ENCODE assay signal across 8 cellular contexts in genomic region chr1:24966724-24967346, GRCh38. TPM values are rescaled to one million over a fixed set of nuclear protein-coding genes. Genes with fewer than 3 reads are reported as not detected.
DNase-seq lines count a peak whose midpoint lies in the region; ATAC-seq and TF ChIP-seq lines count a peak whose summit lies in the region.

No MANE protein-coding gene starts in this region.

- peak overlapping the region in 2 of 4 donors; percentile 83 to 90 for H3K27ac ChIP-seq in Peyer's patch
- no peak overlapping the region for H3K27ac ChIP-seq in esophagus squamous epithelium

- peak overlapping the region; percentile 93 to 95 for H3K27ac Mint-ChIP-seq in activated naive CD4-positive, alpha-beta T cell treated with anti-CD3 and anti-CD28 coated beads, Interleukin-2, amount 50 U/mL, for 72 hours

- H3K27me3 ChIP-seq in Peyer's patch = no peaks in the 10 kb centered on the region
- H3K27me3 ChIP-seq in esophagus squamous epithelium = peaks cover 0 to 83% (median 0%) of the 10 kb centered on the region in 4 donors

- no peak for TF ChIP-seq CTCF in Peyer's patch (IDR thresholded peaks at IDR 0.05)
- no peak for TF ChIP-seq CTCF in esophagus squamous epithelium (IDR thresholded peaks at IDR 0.05)

- H3K36me3 ChIP-seq in Peyer's patch (no peaks in the 10 kb centered on the region), esophagus squamous epithelium (no peaks in the 10 kb centered on the region)

- intact Hi-C loops in esophagus squamous epithelium (cut with DNase I) = no loop called here

- H3K4me3 ChIP-seq in Peyer's patch (no peak overlapping the region), esophagus squamous epithelium (no peak overlapping the region)

- DNase-seq in ELR (ENCODE audit: low read depth) = peak; percentile 92
- peak in 2 of 3 donors; percentile 34 to 77 for DNase-seq in Peyer's patch
- peak; percentile 75 to 93 for DNase-seq in activated naive CD4-positive, alpha-beta T cell treated with anti-CD3 and anti-CD28 coated beads, Interleukin-2, amount 50 U/mL, for 72 hours (ENCODE audit: low spot score in 2 of 2)
- DNase-seq in smooth muscle cell of the brain vasculature (ENCODE audit: low read depth, low spot score) = peak; percentile 21
- DNase-seq in NCI-H146 (lab: John Stamatoyannopoulos, UW) = no peak
- DNase-seq in esophagus squamous epithelium (lab: John Stamatoyannopoulos, UW) = no peak

- WGBS in esophagus squamous epithelium, 2 donors = 43 to 54% methylated on average over 4 of the region's 8 CpGs

- H3K4me1 ChIP-seq in Peyer's patch = peaks cover 0 to 19% (median 5%) of the 10 kb centered on the region in 4 donors
- H3K4me1 ChIP-seq in esophagus squamous epithelium = peaks cover 0 to 3% (median 0%) of the 10 kb centered on the region in 3 donors

- TF ChIP-seq POLR2A in Peyer's patch (IDR thresholded peaks at IDR 0.05) = no peak
- TF ChIP-seq POLR2A in esophagus squamous epithelium (IDR thresholded peaks at IDR 0.05) = no peak

- ATAC-seq in activated naive CD4-positive, alpha-beta T cell treated with anti-CD3 and anti-CD28 coated beads, Interleukin-2, amount 50 U/mL, for 72 hours = peak; percentile 60 to 63
- no peak for ATAC-seq in HG02763 (IDR thresholded peaks at IDR 0.05; ENCODE audit: unreplicated experiment)
- no peak for ATAC-seq in HG03457 (IDR thresholded peaks at IDR 0.05; ENCODE audit: unreplicated experiment)

- no peaks in the 10 kb centered on the region for H3K9me3 Mint-ChIP-seq in activated naive CD4-positive, alpha-beta T cell treated with anti-CD3 and anti-CD28 coated beads, Interleukin-2, amount 50 U/mL, for 72 hours

- H3K36me3 Mint-ChIP-seq in activated naive CD4-positive, alpha-beta T cell treated with anti-CD3 and anti-CD28 coated beads, Interleukin-2, amount 50 U/mL, for 72 hours = peaks cover 31% of the 10 kb centered on the region in 2 donors

- H3K9me3 ChIP-seq in Peyer's patch = no peaks in the 10 kb centered on the region
- H3K9me3 ChIP-seq in esophagus squamous epithelium = no peaks in the 10 kb centered on the region

RNA-seq across cellular contexts. Expression of gene RUNX3, which starts 36.8 kb away (rescaled TPM):
- total RNA-seq in Peyer's patch (1 to 10 TPM; 2.1 to 9.9 (median 6.0) TPM), esophagus squamous epithelium (1 to 10 TPM; 1.9 to 5.7 (median 3.1) TPM)
- total RNA-seq in activated naive CD4-positive, alpha-beta T cell treated with anti-CD3 and anti-CD28 coated beads, Interleukin-2, amount 50 U/mL, for 72 hours = 100 to 1,000 TPM; 119 to 136 TPM

Comparison
In these comparisons a context has a peak if more than half of its experiments do, and no peak if none do; other contexts are left out.
1. DNase-seq: peak in ELR (single experiment), Peyer's patch (2 of 3), activated naive CD4-positive, alpha-beta T cell treated with anti-CD3 and anti-CD28 coated beads, Interleukin-2, amount 50 U/mL, for 72 hours (2 of 2) and smooth muscle cell of the brain vasculature (single experiment); none in NCI-H146 (single experiment) and esophagus squamous epithelium (single experiment).
2. ATAC-seq: peak in activated naive CD4-positive, alpha-beta T cell treated with anti-CD3 and anti-CD28 coated beads, Interleukin-2, amount 50 U/mL, for 72 hours (2 of 2); none in HG02763 (single experiment) and HG03457 (single experiment).
3. RNA of gene RUNX3, which starts 36.8 kb away (total RNA-seq): 119 to 136 TPM in activated naive CD4-positive, alpha-beta T cell treated with anti-CD3 and anti-CD28 coated beads, Interleukin-2, amount 50 U/mL, for 72 hours; 2.1 to 9.9 TPM in Peyer's patch and 1.9 to 5.7 TPM in esophagus squamous epithelium; every median in the first group is over 10 times any median in the second.